ENCODE assay signal across 8 cellular contexts in genomic region chr7:76437873-76438272, GRCh38. TPM values are rescaled to one million over a fixed set of nuclear protein-coding genes. Genes with fewer than 3 reads are reported as not detected.
DNase-seq lines count a peak whose midpoint lies in the region; ATAC-seq and TF ChIP-seq lines count a peak whose summit lies in the region.
"Not testable (repeated sequence)": the region's sequence is repeated elsewhere in the genome, so short reads cannot be mapped to it uniquely, and the experiment has no call there.

No MANE protein-coding gene starts in this region.

- H3K27me3 Mint-ChIP-seq in H9 (ENCODE audit: low read depth); naive thymus-derived CD8-positive, alpha-beta T cell: not testable (repeated sequence)

- not testable (repeated sequence) for H2BK120ac ChIP-seq in H9 (ENCODE audit: low read depth, low read length, poor library complexity, severe bottlenecking)

- not testable (repeated sequence) for H3K9me3 ChIP-seq in H9 (ENCODE audit: control insufficient read depth, low read depth, low read length)

- H3K14ac ChIP-seq in H9 (ENCODE audit: insufficient read depth, low read length) = not testable (repeated sequence)

- not testable (repeated sequence) for H2BK15ac ChIP-seq in H9 (ENCODE audit: low read depth, low read length)

- H3K4me3 Mint-ChIP-seq in H9; naive thymus-derived CD8-positive, alpha-beta T cell: not testable (repeated sequence)

- H3K4ac ChIP-seq in H9 (ENCODE audit: low read depth, low read length) = not testable (repeated sequence)

- not testable (repeated sequence) for H2BK20ac ChIP-seq in H9 (ENCODE audit: low read depth, low read length, poor library complexity, severe bottlenecking)

- not testable (repeated sequence) for H3K56ac ChIP-seq in H9 (ENCODE audit: insufficient read length, low read depth, low read length)

- not testable (repeated sequence) for H3K4me1 ChIP-seq in H9 (ENCODE audit: insufficient read depth, low read length)

- not testable (repeated sequence) for H4K20me1 ChIP-seq in H9 (ENCODE audit: control insufficient read depth, insufficient read depth, insufficient read length)

- not testable (repeated sequence) for H2AFZ ChIP-seq in H9 (ENCODE audit: low read length)

- H3K27me3 ChIP-seq in H9 (ENCODE audit: insufficient read depth, low read length) = not testable (repeated sequence)

- H3K27ac ChIP-seq in H9 (ENCODE audit: insufficient read length, low read depth, low read length) = not testable (repeated sequence)

- POLR2A ChIA-PET in naive thymus-derived CD8-positive, alpha-beta T cell (lab: Charles Lee) = not testable (repeated sequence)

- not testable (repeated sequence) for H4K8ac ChIP-seq in H9 (replicated peaks; ENCODE audit: insufficient read length, low read depth, low read length)

- not testable (repeated sequence) for H3K9ac ChIP-seq in H9 (ENCODE audit: extremely low read depth, insufficient read length, low read length)

- TF ChIP-seq CTCF in H9 (conservative IDR thresholded peaks at IDR 0.05) = peak; percentile 78

- DNase-seq in EL (peak; percentile 74), H9 (peak; percentile 85), MV-4-11 (lab: John Stamatoyannopoulos, UW) (peak; percentile 62), RKO (ENCODE audit: low spot score) (peak; percentile 92), fibroblast of gingiva (ENCODE audit: low read depth) (peak; percentile 65)
- peak; percentile 65 to 69 for DNase-seq in activated T-cell treated with anti-CD3 and anti-CD28 coated beads, Interleukin-2, amount 50 U/mL, for 48 hours
- peak in 9 of 10 donors; percentile 37 to 70 (median 53) for DNase-seq in naive thymus-derived CD8-positive, alpha-beta T cell
- peak; percentile 39 to 41 for DNase-seq in stimulated activated CD8-positive, alpha-beta memory T cell treated with anti-CD3 and anti-CD28 coated beads, Interleukin-7, amount 100 ng/mL, for 4 hours (ENCODE audit: low read depth in 2 of 2)

- H3K18ac ChIP-seq in H9 (ENCODE audit: insufficient read length, low read depth, low read length) = not testable (repeated sequence)

- not testable (repeated sequence) for H2AK5ac ChIP-seq in H9 (ENCODE audit: insufficient read length, low read length)

- WGBS in H9 (ENCODE audit: extremely low coverage, insufficient read length, low lambda C conversion rate) = no CpG with 5 or more reads among the region's 2 CpGs

- H3K9me3 Mint-ChIP-seq in H9; naive thymus-derived CD8-positive, alpha-beta T cell: not testable (repeated sequence)

- H3T11ph ChIP-seq in H9 (ENCODE audit: low read length) = not testable (repeated sequence)

- H4K5ac ChIP-seq in H9 (ENCODE audit: insufficient read length, low read depth, low read length) = not testable (repeated sequence)

- H3K4me1 Mint-ChIP-seq in H9; naive thymus-derived CD8-positive, alpha-beta T cell: not testable (repeated sequence)

- H3K23ac ChIP-seq in H9 (ENCODE audit: insufficient read length, low read depth, low read length) = not testable (repeated sequence)

- not testable (repeated sequence) for H3K27ac Mint-ChIP-seq in H9; naive thymus-derived CD8-positive, alpha-beta T cell

- not testable (repeated sequence) for H3K4me2 ChIP-seq in H9 (ENCODE audit: insufficient read depth, insufficient read length, low read length)

- H3K36me3 Mint-ChIP-seq in H9 (ENCODE audit: insufficient read depth in 1 of 3, low read depth in 3 of 3) = not testable (repeated sequence)
- peaks cover 0 to 16% (median 0%) of the 10 kb centered on the region in 3 donors for H3K36me3 Mint-ChIP-seq in naive thymus-derived CD8-positive, alpha-beta T cell

- not testable (repeated sequence) for H3K79me2 ChIP-seq in H9 (ENCODE audit: insufficient read depth, low read length)

- H3K79me1 ChIP-seq in H9 (ENCODE audit: insufficient read depth, low read depth, low read length, poor library complexity, severe bottlenecking) = not testable (repeated sequence)

- H4K91ac ChIP-seq in H9 (ENCODE audit: insufficient read length, low read depth, low read length) = not testable (repeated sequence)

- H3K23me2 ChIP-seq in H9 (ENCODE audit: insufficient read length, low read depth, low read length, poor library complexity, severe bottlenecking) = not testable (repeated sequence)

- not testable (repeated sequence) for H2BK12ac ChIP-seq in H9 (ENCODE audit: insufficient read length, low read depth, low read length)

- peak; percentile 81 to 82 for ATAC-seq in naive thymus-derived CD8-positive, alpha-beta T cell

- H2BK5ac ChIP-seq in H9 (ENCODE audit: insufficient read length, low read length) = not testable (repeated sequence)

RNA-seq across cellular contexts. Expression of gene ZP3, which starts 13.1 kb away (rescaled TPM):
- total RNA-seq in H9 (2021) = 1.3 TPM in 2 replicates
- total RNA-seq in naive thymus-derived CD8-positive, alpha-beta T cell = 1 to 10 TPM; 2.3 to 3.2 TPM
- 10 to 100 TPM in 1 of 3 donors, 1 to 10 TPM in 2; 5.7 to 12.4 (median 9.7) TPM for polyA plus RNA-seq in naive thymus-derived CD8-positive, alpha-beta T cell

RNA-seq across cellular contexts. Expression of gene DTX2, which starts 23.6 kb away (rescaled TPM):
- 43.1 and 48.8 TPM in 2 replicates for total RNA-seq in H9 (2021)
- total RNA-seq in naive thymus-derived CD8-positive, alpha-beta T cell = 10 to 100 TPM; 39.0 to 43.7 TPM
- polyA plus RNA-seq in naive thymus-derived CD8-positive, alpha-beta T cell = 10 to 100 TPM in 2 of 3 donors, 1 to 10 TPM in 1; 6.6 to 13.5 (median 12.7) TPM

RNA-seq across cellular contexts. Expression of gene SSC4D, which starts 28.4 kb away (rescaled TPM):
- total RNA-seq in H9 (2021) = 14.8 and 16.4 TPM in 2 replicates
- not detected for total RNA-seq in naive thymus-derived CD8-positive, alpha-beta T cell
- under 1 TPM in 2 of 3 donors, not detected in 1; 0.62 to 0.85 TPM for polyA plus RNA-seq in naive thymus-derived CD8-positive, alpha-beta T cell

Comparison
In these comparisons a context has a peak if more than half of its experiments do, and no peak if none do; other contexts are left out.
1. DNase-seq: peak in every context shown above with its lines; median percentile 92 in RKO; 85 in H9; 74 in EL; 67 in activated T-cell treated with anti-CD3 and anti-CD28 coated beads, Interleukin-2, amount 50 U/mL, for 48 hours; 65 in fibroblast of gingiva; 62 in MV-4-11; 53 in naive thymus-derived CD8-positive, alpha-beta T cell; 40 in stimulated activated CD8-positive, alpha-beta memory T cell treated with anti-CD3 and anti-CD28 coated beads, Interleukin-7, amount 100 ng/mL, for 4 hours.
2. RNA of gene SSC4D, which starts 28.4 kb away (total RNA-seq): 14.8 to 16.4 TPM in H9; not detected in naive thymus-derived CD8-positive, alpha-beta T cell; every median in the first group is over 10 times any median in the second.